In genomic region chr16:1996175-1996574, GRCh38 we compare ENCODE assay signal across 21 cellular contexts. TPM values are rescaled to one million over a fixed set of nuclear protein-coding genes. Genes with fewer than 3 reads are reported as not detected.
DNase-seq lines count a peak whose midpoint lies in the region; ATAC-seq, FAIRE-seq and TF ChIP-seq lines count a peak whose summit lies in the region.
"Had no signal": no experiment of that assay in that cellular context is flagged by ENCODE, and none has a peak within 500 bp of the region (broad histone marks: within the 10 kb centered on the region; RNA-seq: fewer than 3 reads in every experiment).

No MANE protein-coding gene starts in this region.

- TF ChIP-seq POLR2A in A549 (IDR thresholded peaks at IDR 0.05; ENCODE audit: low read length): no peak
- TF ChIP-seq POLR2A in IMR-90 (IDR thresholded peaks at IDR 0.05; ENCODE audit: low read depth, low read length): no peak

- H3K9me3 ChIP-seq in A549 (no peaks in the 10 kb centered on the region), IMR-90 (ENCODE audit: control insufficient read depth, insufficient read depth, low read length) (peaks cover 2% of the 10 kb centered on the region; the same call in 1 of the 2 replicates), A673 (ENCODE audit: low read depth, low read length, poor library complexity, severe bottlenecking) (no peaks in the 10 kb centered on the region)

- H3K9ac ChIP-seq in IMR-90 (ENCODE audit: low read depth, low read length): no peak overlapping the region

- H3K56ac ChIP-seq in IMR-90 (ENCODE audit: extremely low read depth, insufficient read depth, low read length): no peak overlapping the region

- TF ChIP-seq EP300 in A549 (IDR thresholded peaks at IDR 0.05): no peak

- peak overlapping the region; percentile 80 for H2BK5ac ChIP-seq in IMR-90 (ENCODE audit: low read depth, low read length, poor library complexity, severe bottlenecking)

- H4K8ac ChIP-seq in IMR-90 (ENCODE audit: low read depth in 2 of 2, low read length in 2 of 2): no peak overlapping the region

- H4K5ac ChIP-seq in IMR-90 (ENCODE audit: low read depth, low read length): peak overlapping the region; percentile 34; the same call in 1 of the 2 replicates

- H3K27ac ChIP-seq in A549 (peak overlapping the region; percentile 41 to 62; a peak in 4 of 6 replicates), IMR-90 (ENCODE audit: insufficient read depth, low read length) (peak overlapping the region; percentile 57; the same call in 1 of the 2 replicates), A673 (ENCODE audit: low read depth, low read length, poor library complexity, severe bottlenecking) (no peak overlapping the region)
- H3K27ac ChIP-seq: left lung, neutrophil had no signal

- TF ChIP-seq RAD21 in A549 (conservative IDR thresholded peaks at IDR 0.05 in 1 of 2, IDR thresholded peaks at IDR 0.05 in 1 of 2) (no peak), IMR-90 (IDR thresholded peaks at IDR 0.05; ENCODE audit: low read length) (no peak)

- H4K91ac ChIP-seq in IMR-90 (ENCODE audit: insufficient read depth, low read depth, low read length): peak overlapping the region; percentile 56

- dilution Hi-C loops in IMR-90 (cut with HindIII; ENCODE audit: low sequenced_read_pairs, unreplicated experiment): no loop called here

- peaks cover 30% of the 10 kb centered on the region for H3K36me3 ChIP-seq in IMR-90 (ENCODE audit: control insufficient read depth, insufficient read depth, low read length)
- H3K36me3 ChIP-seq in A673 (ENCODE audit: insufficient read depth, low read length, poor library complexity, severe bottlenecking): peaks cover 41% of the 10 kb centered on the region

- peak overlapping the region; percentile 77 for H3K4ac ChIP-seq in IMR-90 (ENCODE audit: low read depth, low read length)

- no peak overlapping the region for H3K18ac ChIP-seq in IMR-90 (ENCODE audit: low read depth, low read length)

- H3K4me3 ChIP-seq in A549 (no peak overlapping the region), IMR-90 (ENCODE audit: insufficient read depth, low read depth, low read length) (no peak overlapping the region), A673 (ENCODE audit: low read depth, low read length, poor library complexity, severe bottlenecking) (no peak overlapping the region)
- H3K4me3 ChIP-seq: left lung had no signal

- CTCF ChIA-PET in A549 (lab: Yijun Ruan, JAX): interaction anchor here (1.0 to 19.7 kb wide), 6 partner anchors 7 to 144 kb away, joined by 3 to 196 read pairs (median 6); partner anchors contain the start of genes TBL3 and ZNF598
- CTCF ChIA-PET in IMR-90 (lab: Yijun Ruan, JAX): no interaction called here
- CTCF ChIA-PET in A673 (lab: Charles Lee): no interaction called here

- POLR2A ChIA-PET in A549 (lab: Yijun Ruan, JAX) (no interaction called here), IMR-90 (lab: Charles Lee; ENCODE audit: unreplicated experiment) (no interaction called here), A673 (lab: Charles Lee; ENCODE audit: low non-redundant PET) (no interaction called here)

- H2AFZ ChIP-seq in IMR-90 (replicated peaks; ENCODE audit: low read length, poor library complexity): no peak overlapping the region

- intact Hi-C loops in IMR-90 (cut with micrococcal nuclease): no loop called here
- intact Hi-C loops in A673 (cut with micrococcal nuclease; ENCODE audit: unreplicated experiment): no loop called here

- H3K27me3 ChIP-seq in IMR-90 (ENCODE audit: control insufficient read depth, insufficient read depth, low read length) (peaks cover 1% of the 10 kb centered on the region; the same call in 1 of the 2 replicates), A673 (replicated peaks; ENCODE audit: insufficient read depth, low read depth, low read length, poor library complexity) (no peaks in the 10 kb centered on the region)

- H2BK120ac ChIP-seq in IMR-90 (ENCODE audit: low read depth, low read length): no peak overlapping the region

- peaks cover 13% of the 10 kb centered on the region for H4K20me1 ChIP-seq in IMR-90 (ENCODE audit: insufficient read depth, low read length)

- H2BK20ac ChIP-seq in IMR-90 (ENCODE audit: low read depth, low read length): 0 out of 2 replicates have a peak overlapping the region, but pooled peaks have one; percentile 18

- H2AK9ac ChIP-seq in IMR-90 (replicated peaks; ENCODE audit: low read depth, low read length, poor library complexity): peak overlapping the region; percentile 82

- H2BK15ac ChIP-seq in IMR-90 (ENCODE audit: low read depth, low read length): no peak overlapping the region

- WGBS in A549 (ENCODE audit: missing lambda C conversion rate): 70% methylated on average over 4 of the region's 4 CpGs
- no CpG with 5 or more reads among the region's 4 CpGs for WGBS in IMR-90 (ENCODE audit: extremely low coverage in 2 of 2, insufficient read length in 1 of 2), 2 experiments

- peaks cover 31% of the 10 kb centered on the region for H3K9me1 ChIP-seq in IMR-90 (ENCODE audit: insufficient read depth, low read length)

- H3K4me2 ChIP-seq in A549 (peak overlapping the region; percentile 17; the same call in 1 of the 3 replicates), IMR-90 (ENCODE audit: low read depth, low read length) (no peak overlapping the region)

- TF ChIP-seq CTCF in A549 (IDR thresholded peaks at IDR 0.05) (no peak), IMR-90 (conservative IDR thresholded peaks at IDR 0.05; ENCODE audit: low read depth, low read length) (no peak), A673 (conservative IDR thresholded peaks at IDR 0.05; ENCODE audit: low read depth, low read length) (no peak)

- in situ Hi-C loops in IMR-90 (cut with MboI; ENCODE audit: low sequenced_read_pairs): no loop called here

- FAIRE-seq in A549 (lab: Jason Lieb, UNC): no peak
- FAIRE-seq: astrocyte, H54 had no signal

- H3K14ac ChIP-seq in IMR-90 (replicated peaks; ENCODE audit: low read depth, low read length): peak overlapping the region; percentile 68; the same call in 1 of the 2 replicates

- BruUV-seq in IMR-90 (replicated peaks; lab: Mats Ljungman, UMichigan) (no TSS peak), A673 (replicated peaks; lab: Mats Ljungman, UMichigan) (no TSS peak)

- H2AK5ac ChIP-seq in IMR-90 (ENCODE audit: low read depth, low read length): peak overlapping the region; percentile 87; the same call in 1 of the 2 replicates

- no peak overlapping the region for H3K23ac ChIP-seq in IMR-90 (ENCODE audit: low read depth, low read length)

- H3K4me1 ChIP-seq in A549: peaks cover 64% of the 10 kb centered on the region
- peaks cover 26% of the 10 kb centered on the region for H3K4me1 ChIP-seq in IMR-90 (ENCODE audit: control insufficient read depth, insufficient read depth, low read length)
- no peaks in the 10 kb centered on the region for H3K4me1 ChIP-seq in A673 (ENCODE audit: insufficient read depth, low read length, poor library complexity, severe bottlenecking)

- H3K79me1 ChIP-seq in IMR-90 (ENCODE audit: low read depth in 1 of 2, low read length in 2 of 2): peaks cover 0 to 34% of the 10 kb centered on the region in 2 experiments; a peak in 3 of 4 replicates

- DNase-seq in A549 (ENCODE audit: low read depth in 1 of 2, low spot score in 1 of 2) (no peak), IMR-90 (no peak), kidney tubule cell (ENCODE audit: low spot score) (peak; percentile 39), A673 (ENCODE audit: low spot score) (no peak), NCI-H2227 treated with DMSO at 0.1 percent for 48 hours (lab: John Stamatoyannopoulos, UW) (no peak), MV-4-11 (lab: John Stamatoyannopoulos, UW) (no peak)
- DNase-seq: activated B cell treated with CpG ODN at 0.5 μM for 24 hours; activated naive CD4-positive, alpha-beta T cell treated with anti-CD3 and anti-CD28 coated beads, Interleukin-2, amount 10 ng/mL, durations not matched to agents 7 days and 5 days; COR-L47; effector memory CD4-positive, alpha-beta T cell; glutamatergic neuron; left lung; NCI-H1436 treated with DMSO at 0.1 percent for 48 hours; NCI-H82; substantia nigra; T-helper 17 cell had no signal

- ATAC-seq in A549 (no peak), IMR-90 (ENCODE audit: low read depth) (no peak)
- ATAC-seq: left lung, T-helper 17 cell had no signal

RNA-seq across cellular contexts. Expression of gene SYNGR3, which starts 6.4 kb away (rescaled TPM):
- polyA plus RNA-seq in A549 (2011; rRNA removed) (4.9 and 5.7 TPM in 2 replicates), A549 (2017; fragmentation: RNase III; extraction: RNeasy Plus Mini Kit Qiagen cat#74134 plus additional on column Dnase treatment) (4.1 to 5.0 TPM (median 4.4 TPM) in 3 replicates), IMR-90 (2012; rRNA removed) (5.8 and 6.6 TPM in 2 replicates)
- polyA plus RNA-seq in A549 (2012; cell fraction: cytosol; rRNA removed): 6.0 and 8.8 TPM in 2 replicates
- 15.4 and 17.6 TPM in 2 replicates for polyA plus RNA-seq in A549 (2012; cell fraction: nucleus; rRNA removed)
- polyA minus RNA-seq in A549 (2011; rRNA and poly(A)+ RNA removed): 6.2 and 6.6 TPM in 2 replicates
- total RNA-seq in IMR-90 (2012; rRNA removed) (1.8 and 1.9 TPM in 2 replicates), A673 (2021) (1.4 and 2.3 TPM in 2 replicates)
- polyA plus RNA-seq in IMR-90 (2012; cell fraction: cytosol; rRNA removed): 4.4 and 11.7 TPM in 2 replicates
- polyA plus RNA-seq in IMR-90 (2012; cell fraction: nucleus; rRNA removed; ENCODE audit: low replicate concordance): 6.9 and 13.6 TPM in 2 replicates

RNA-seq across cellular contexts. Expression of gene GFER, which starts 12.2 kb away (rescaled TPM):
- 11.9 and 12.9 TPM in 2 replicates for polyA plus RNA-seq in A549 (2011; rRNA removed)
- 23.7 and 27.7 TPM in 2 replicates for polyA plus RNA-seq in A549 (2012; cell fraction: cytosol; rRNA removed)
- 26.8 and 30.6 TPM in 2 replicates for polyA plus RNA-seq in A549 (2012; cell fraction: nucleus; rRNA removed)
- 33.9 to 34.9 TPM (median 34.8 TPM) in 3 replicates for polyA plus RNA-seq in A549 (2017; fragmentation: RNase III; extraction: RNeasy Plus Mini Kit Qiagen cat#74134 plus additional on column Dnase treatment)
- polyA minus RNA-seq in A549 (2011; rRNA and poly(A)+ RNA removed): 8.6 and 9.5 TPM in 2 replicates
- total RNA-seq in IMR-90 (2012; rRNA removed): 6.8 and 8.6 TPM in 2 replicates
- 19.8 and 28.0 TPM in 2 replicates for polyA plus RNA-seq in IMR-90 (2012; rRNA removed)
- 10.4 and 16.3 TPM in 2 replicates for polyA plus RNA-seq in IMR-90 (2012; cell fraction: cytosol; rRNA removed)
- 12.8 and 25.0 TPM in 2 replicates for polyA plus RNA-seq in IMR-90 (2012; cell fraction: nucleus; rRNA removed; ENCODE audit: low replicate concordance)
- 26.2 and 27.4 TPM in 2 replicates for total RNA-seq in A673 (2021)

RNA-seq across cellular contexts. Expression of gene ZNF598, which starts 13.4 kb away (rescaled TPM):
- polyA plus RNA-seq in A549 (2011; rRNA removed): 15.3 and 17.7 TPM in 2 replicates
- polyA plus RNA-seq in A549 (2012; cell fraction: cytosol; rRNA removed): 52.2 and 62.7 TPM in 2 replicates
- polyA plus RNA-seq in A549 (2012; cell fraction: nucleus; rRNA removed): 120 and 183 TPM in 2 replicates
- polyA plus RNA-seq in A549 (2017; fragmentation: RNase III; extraction: RNeasy Plus Mini Kit Qiagen cat#74134 plus additional on column Dnase treatment): 32.7 to 35.0 TPM (median 33.8 TPM) in 3 replicates
- polyA minus RNA-seq in A549 (2011; rRNA and poly(A)+ RNA removed): 12.7 and 17.2 TPM in 2 replicates
- total RNA-seq in IMR-90 (2012; rRNA removed): 3.4 and 4.4 TPM in 2 replicates
- polyA plus RNA-seq in IMR-90 (2012; rRNA removed): 36.4 and 40.6 TPM in 2 replicates
- polyA plus RNA-seq in IMR-90 (2012; cell fraction: cytosol; rRNA removed): 23.6 and 37.3 TPM in 2 replicates
- 98.8 and 225 TPM in 2 replicates for polyA plus RNA-seq in IMR-90 (2012; cell fraction: nucleus; rRNA removed; ENCODE audit: low replicate concordance)
- total RNA-seq in A673 (2021): 68.0 and 75.8 TPM in 2 replicates

RNA-seq across cellular contexts. Expression of gene NOXO1, which starts 14.9 kb away (rescaled TPM):
- polyA plus RNA-seq in A549 (2011; rRNA removed) (not detected in 2 replicates), A549 (2017; fragmentation: RNase III; extraction: RNeasy Plus Mini Kit Qiagen cat#74134 plus additional on column Dnase treatment) (0.25 to 0.32 TPM (median 0.26 TPM) in 3 replicates), IMR-90 (2012; rRNA removed) (0.32 and 0.56 TPM in 2 replicates)
- 0.11 and 0.16 TPM in 2 replicates for polyA plus RNA-seq in A549 (2012; cell fraction: cytosol; rRNA removed)
- 0.71 and 1.2 TPM in 2 replicates for polyA plus RNA-seq in A549 (2012; cell fraction: nucleus; rRNA removed)
- polyA minus RNA-seq in A549 (2011; rRNA and poly(A)+ RNA removed): not detected in 2 replicates
- total RNA-seq in IMR-90 (2012; rRNA removed) (not detected in 2 replicates), A673 (2021) (0.90 and 1.2 TPM in 2 replicates)
- polyA plus RNA-seq in IMR-90 (2012; cell fraction: cytosol; rRNA removed): 0.14 TPM in 1 of 2 replicates, not detected in the other
- polyA plus RNA-seq in IMR-90 (2012; cell fraction: nucleus; rRNA removed; ENCODE audit: low replicate concordance): 2.6 and 8.8 TPM in 2 replicates
- total RNA-seq: mononuclear cell had no signal

RNA-seq across cellular contexts. Expression of gene NPW, which starts 23.4 kb away (rescaled TPM):
- polyA plus RNA-seq in A549 (2011; rRNA removed) (0.13 and 0.26 TPM in 2 replicates), A549 (2017; fragmentation: RNase III; extraction: RNeasy Plus Mini Kit Qiagen cat#74134 plus additional on column Dnase treatment) (1.0 to 1.6 TPM (median 1.2 TPM) in 3 replicates), IMR-90 (2012; rRNA removed) (2.0 and 3.7 TPM in 2 replicates)
- 0.83 and 1.2 TPM in 2 replicates for polyA plus RNA-seq in A549 (2012; cell fraction: cytosol; rRNA removed)
- polyA plus RNA-seq in A549 (2012; cell fraction: nucleus; rRNA removed): 7.5 and 11.1 TPM in 2 replicates
- not detected in 2 replicates for polyA minus RNA-seq in A549 (2011; rRNA and poly(A)+ RNA removed)
- total RNA-seq in IMR-90 (2012; rRNA removed) (0.18 TPM in 1 of 2 replicates, not detected in the other), A673 (2021) (96.5 and 105 TPM in 2 replicates)
- 6.1 and 9.0 TPM in 2 replicates for polyA plus RNA-seq in IMR-90 (2012; cell fraction: cytosol; rRNA removed)
- 2.5 and 7.1 TPM in 2 replicates for polyA plus RNA-seq in IMR-90 (2012; cell fraction: nucleus; rRNA removed; ENCODE audit: low replicate concordance)
- total RNA-seq: cerebellum, mononuclear cell had no signal

Comparison
In these comparisons a context has a peak if more than half of its experiments do, and no peak if none do; other contexts are left out.
1. RNA of gene ZNF598, which starts 13.4 kb away (total RNA-seq): 68.0 to 75.8 TPM in A673; 3.4 to 4.4 TPM in IMR-90; every median in the first group is over 10 times any median in the second.